ENCODE assay signal across 1 cellular context in the genomic region with DNA sequence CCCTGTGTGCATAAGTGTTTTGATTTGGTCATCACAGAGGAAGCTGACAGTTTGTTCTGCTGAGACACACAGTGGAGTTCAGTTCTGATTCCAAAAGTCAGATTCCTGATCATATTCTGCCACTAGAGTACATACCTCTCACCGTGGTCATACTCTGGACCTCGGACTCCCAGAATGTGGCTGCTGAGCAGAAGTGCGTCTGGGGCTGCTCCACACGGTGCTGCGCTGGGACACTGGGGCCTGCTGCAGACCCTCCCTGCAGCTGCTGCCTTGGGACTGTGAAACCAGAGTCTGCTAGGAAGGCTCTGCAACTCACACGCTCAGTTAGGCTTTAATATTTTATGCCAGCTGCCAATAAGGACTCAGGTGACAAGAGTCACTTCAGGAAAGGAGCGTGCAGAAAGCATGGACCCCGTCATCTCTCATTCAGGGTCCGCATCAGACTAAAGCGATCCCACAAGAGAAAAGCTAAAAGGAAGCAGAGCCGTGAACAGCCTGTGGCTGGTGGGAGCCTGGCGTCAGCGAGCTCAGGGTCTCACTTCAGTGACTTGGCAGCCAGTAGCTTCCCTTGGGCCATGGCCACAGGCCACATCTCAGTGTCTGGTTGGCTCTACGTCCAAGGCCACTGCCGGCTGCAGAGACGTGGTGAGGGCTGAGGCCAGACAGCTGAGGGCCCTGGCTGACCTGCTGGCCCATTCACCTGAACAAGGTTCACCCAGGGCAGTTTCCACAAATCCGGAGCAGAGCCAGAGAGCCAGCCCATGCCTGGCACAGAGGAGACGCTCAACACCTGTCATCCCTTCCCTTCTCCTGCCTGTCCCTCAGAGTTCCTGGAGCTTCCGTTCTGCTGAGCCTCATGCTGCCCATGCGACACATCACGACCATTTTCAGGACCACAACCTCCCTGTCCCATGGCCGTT.
TF ChIP-seq lines count a peak whose summit lies in the region.

No MANE protein-coding gene starts in this region.

TF ChIP-seq in HepG2, 621 proteins besides CTCF, POLR2A, EP300 and RAD21 (continued from another document and continues in another):
- TF ChIP-seq, protein P1, sequence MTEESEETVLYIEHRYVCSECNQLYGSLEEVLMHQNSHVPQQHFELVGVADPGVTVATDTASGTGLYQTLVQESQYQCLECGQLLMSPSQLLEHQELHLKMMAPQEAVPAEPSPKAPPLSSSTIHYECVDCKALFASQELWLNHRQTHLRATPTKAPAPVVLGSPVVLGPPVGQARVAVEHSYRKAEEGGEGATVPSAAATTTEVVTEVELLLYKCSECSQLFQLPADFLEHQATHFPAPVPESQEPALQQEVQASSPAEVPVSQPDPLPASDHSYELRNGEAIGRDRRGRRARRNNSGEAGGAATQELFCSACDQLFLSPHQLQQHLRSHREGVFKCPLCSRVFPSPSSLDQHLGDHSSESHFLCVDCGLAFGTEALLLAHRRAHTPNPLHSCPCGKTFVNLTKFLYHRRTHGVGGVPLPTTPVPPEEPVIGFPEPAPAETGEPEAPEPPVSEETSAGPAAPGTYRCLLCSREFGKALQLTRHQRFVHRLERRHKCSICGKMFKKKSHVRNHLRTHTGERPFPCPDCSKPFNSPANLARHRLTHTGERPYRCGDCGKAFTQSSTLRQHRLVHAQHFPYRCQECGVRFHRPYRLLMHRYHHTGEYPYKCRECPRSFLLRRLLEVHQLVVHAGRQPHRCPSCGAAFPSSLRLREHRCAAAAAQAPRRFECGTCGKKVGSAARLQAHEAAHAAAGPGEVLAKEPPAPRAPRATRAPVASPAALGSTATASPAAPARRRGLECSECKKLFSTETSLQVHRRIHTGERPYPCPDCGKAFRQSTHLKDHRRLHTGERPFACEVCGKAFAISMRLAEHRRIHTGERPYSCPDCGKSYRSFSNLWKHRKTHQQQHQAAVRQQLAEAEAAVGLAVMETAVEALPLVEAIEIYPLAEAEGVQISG (CRISPR knock-in tag; IDR thresholded peaks at IDR 0.05), result peak; percentile 72; the same call in 1 of the 2 replicates
- TF ChIP-seq, protein P2, sequence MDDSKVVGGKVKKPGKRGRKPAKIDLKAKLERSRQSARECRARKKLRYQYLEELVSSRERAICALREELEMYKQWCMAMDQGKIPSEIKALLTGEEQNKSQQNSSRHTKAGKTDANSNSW (CRISPR knock-in tag; IDR thresholded peaks at IDR 0.05; ENCODE audit: borderline replicate concordance), result no peak
- TF ChIP-seq ATRX (CRISPR knock-in tag; IDR thresholded peaks at IDR 0.05; ENCODE audit: borderline replicate concordance), result no peak
- peak; percentile 98 for TF ChIP-seq ZNF512B (CRISPR knock-in tag; IDR thresholded peaks at IDR 0.05; ENCODE audit: borderline replicate concordance)
- peak; percentile 50 for TF ChIP-seq ZNF274 (CRISPR knock-in tag; IDR thresholded peaks at IDR 0.05)
- peak; percentile 61; the same call in 1 of the 2 replicates for TF ChIP-seq HMG20A (CRISPR knock-in tag; IDR thresholded peaks at IDR 0.05; ENCODE audit: borderline replicate concordance)
- peak; percentile 41; the same call in 1 of the 2 replicates for TF ChIP-seq ZFP90 (CRISPR knock-in tag; IDR thresholded peaks at IDR 0.05; ENCODE audit: borderline replicate concordance)
- TF ChIP-seq ZBTB8A (CRISPR knock-in tag; IDR thresholded peaks at IDR 0.05; ENCODE audit: borderline replicate concordance, low read depth), result no peak
- TF ChIP-seq ZNF703 (CRISPR knock-in tag; IDR thresholded peaks at IDR 0.05; ENCODE audit: borderline replicate concordance), result no peak
- TF ChIP-seq ZMYM3 (CRISPR knock-in tag; IDR thresholded peaks at IDR 0.05), result peak; percentile 95
- no peak for TF ChIP-seq CREB3 (CRISPR knock-in tag; IDR thresholded peaks at IDR 0.05)
- TF ChIP-seq HNRNPLL (IDR thresholded peaks at IDR 0.05; ENCODE audit: low read depth, low read length, poor library complexity, severe bottlenecking), result peak; percentile 29
- no peak for TF ChIP-seq GMEB2 (CRISPR knock-in tag; IDR thresholded peaks at IDR 0.05; ENCODE audit: low read depth)
- TF ChIP-seq, protein P3, sequence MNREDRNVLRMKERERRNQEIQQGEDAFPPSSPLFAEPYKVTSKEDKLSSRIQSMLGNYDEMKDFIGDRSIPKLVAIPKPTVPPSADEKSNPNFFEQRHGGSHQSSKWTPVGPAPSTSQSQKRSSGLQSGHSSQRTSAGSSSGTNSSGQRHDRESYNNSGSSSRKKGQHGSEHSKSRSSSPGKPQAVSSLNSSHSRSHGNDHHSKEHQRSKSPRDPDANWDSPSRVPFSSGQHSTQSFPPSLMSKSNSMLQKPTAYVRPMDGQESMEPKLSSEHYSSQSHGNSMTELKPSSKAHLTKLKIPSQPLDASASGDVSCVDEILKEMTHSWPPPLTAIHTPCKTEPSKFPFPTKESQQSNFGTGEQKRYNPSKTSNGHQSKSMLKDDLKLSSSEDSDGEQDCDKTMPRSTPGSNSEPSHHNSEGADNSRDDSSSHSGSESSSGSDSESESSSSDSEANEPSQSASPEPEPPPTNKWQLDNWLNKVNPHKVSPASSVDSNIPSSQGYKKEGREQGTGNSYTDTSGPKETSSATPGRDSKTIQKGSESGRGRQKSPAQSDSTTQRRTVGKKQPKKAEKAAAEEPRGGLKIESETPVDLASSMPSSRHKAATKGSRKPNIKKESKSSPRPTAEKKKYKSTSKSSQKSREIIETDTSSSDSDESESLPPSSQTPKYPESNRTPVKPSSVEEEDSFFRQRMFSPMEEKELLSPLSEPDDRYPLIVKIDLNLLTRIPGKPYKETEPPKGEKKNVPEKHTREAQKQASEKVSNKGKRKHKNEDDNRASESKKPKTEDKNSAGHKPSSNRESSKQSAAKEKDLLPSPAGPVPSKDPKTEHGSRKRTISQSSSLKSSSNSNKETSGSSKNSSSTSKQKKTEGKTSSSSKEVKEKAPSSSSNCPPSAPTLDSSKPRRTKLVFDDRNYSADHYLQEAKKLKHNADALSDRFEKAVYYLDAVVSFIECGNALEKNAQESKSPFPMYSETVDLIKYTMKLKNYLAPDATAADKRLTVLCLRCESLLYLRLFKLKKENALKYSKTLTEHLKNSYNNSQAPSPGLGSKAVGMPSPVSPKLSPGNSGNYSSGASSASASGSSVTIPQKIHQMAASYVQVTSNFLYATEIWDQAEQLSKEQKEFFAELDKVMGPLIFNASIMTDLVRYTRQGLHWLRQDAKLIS (CRISPR knock-in tag; IDR thresholded peaks at IDR 0.05), result no peak; the same call in 1 of the 2 replicates
- 0 out of 2 replicates have a peak, but pooled peaks have one; percentile 69 for TF ChIP-seq HNF1B (CRISPR knock-in tag; IDR thresholded peaks at IDR 0.05)
- no peak for TF ChIP-seq RORA (CRISPR knock-in tag; IDR thresholded peaks at IDR 0.05)
- no peak for TF ChIP-seq NAIF1 (CRISPR knock-in tag; IDR thresholded peaks at IDR 0.05; ENCODE audit: borderline replicate concordance)
- no peak; the same call in none of the 2 replicates for TF ChIP-seq BRCA1 (CRISPR knock-in tag; IDR thresholded peaks at IDR 0.05)
- peak; percentile 68; the same call in 1 of the 2 replicates for TF ChIP-seq SRY (CRISPR knock-in tag; IDR thresholded peaks at IDR 0.05)
- no peak for TF ChIP-seq STAT5B (CRISPR knock-in tag; IDR thresholded peaks at IDR 0.05)
- TF ChIP-seq, protein P4, sequence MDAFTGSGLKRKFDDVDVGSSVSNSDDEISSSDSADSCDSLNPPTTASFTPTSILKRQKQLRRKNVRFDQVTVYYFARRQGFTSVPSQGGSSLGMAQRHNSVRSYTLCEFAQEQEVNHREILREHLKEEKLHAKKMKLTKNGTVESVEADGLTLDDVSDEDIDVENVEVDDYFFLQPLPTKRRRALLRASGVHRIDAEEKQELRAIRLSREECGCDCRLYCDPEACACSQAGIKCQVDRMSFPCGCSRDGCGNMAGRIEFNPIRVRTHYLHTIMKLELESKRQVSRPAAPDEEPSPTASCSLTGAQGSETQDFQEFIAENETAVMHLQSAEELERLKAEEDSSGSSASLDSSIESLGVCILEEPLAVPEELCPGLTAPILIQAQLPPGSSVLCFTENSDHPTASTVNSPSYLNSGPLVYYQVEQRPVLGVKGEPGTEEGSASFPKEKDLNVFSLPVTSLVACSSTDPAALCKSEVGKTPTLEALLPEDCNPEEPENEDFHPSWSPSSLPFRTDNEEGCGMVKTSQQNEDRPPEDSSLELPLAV (CRISPR knock-in tag; conservative IDR thresholded peaks at IDR 0.05; ENCODE audit: low read depth), result no peak
- TF ChIP-seq ZNF337 (CRISPR knock-in tag; IDR thresholded peaks at IDR 0.05; ENCODE audit: borderline replicate concordance, low read depth), result no peak
- TF ChIP-seq RARG (CRISPR knock-in tag; IDR thresholded peaks at IDR 0.05; ENCODE audit: low read depth), result peak; percentile 93; the same call in 1 of the 2 replicates
- TF ChIP-seq ZNF629 (CRISPR knock-in tag; conservative IDR thresholded peaks at IDR 0.05), result peak; percentile 94
- no peak for TF ChIP-seq MTF1 (CRISPR knock-in tag; IDR thresholded peaks at IDR 0.05)
- TF ChIP-seq PRDM10 (CRISPR knock-in tag; IDR thresholded peaks at IDR 0.05; ENCODE audit: low read depth), result no peak; the same call in 1 of the 2 replicates
- TF ChIP-seq, protein P5, sequence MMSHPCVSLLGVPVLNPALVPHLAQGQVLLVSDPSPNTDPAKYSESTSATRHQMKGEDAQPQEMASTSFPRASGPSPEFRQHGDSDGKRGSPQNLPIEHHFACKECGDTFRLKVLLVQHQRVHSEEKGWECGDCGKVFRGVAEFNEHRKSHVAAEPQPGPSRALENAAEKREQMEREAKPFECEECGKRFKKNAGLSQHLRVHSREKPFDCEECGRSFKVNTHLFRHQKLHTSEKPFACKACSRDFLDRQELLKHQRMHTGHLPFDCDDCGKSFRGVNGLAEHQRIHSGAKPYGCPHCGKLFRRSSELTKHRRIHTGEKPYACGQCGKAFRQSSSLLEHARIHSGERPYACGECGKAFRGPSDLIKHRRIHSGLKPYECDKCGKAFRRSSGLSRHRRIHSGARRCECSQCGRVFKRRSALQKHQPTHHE (CRISPR knock-in tag; IDR thresholded peaks at IDR 0.05; ENCODE audit: borderline replicate concordance), result 0 out of 2 replicates have a peak, but pooled peaks have one; percentile 77
- peak; percentile 70 for TF ChIP-seq FOXA3 (CRISPR knock-in tag; IDR thresholded peaks at IDR 0.05)
